25 cellular contexts compared by ENCODE assay signal in the genomic region with DNA sequence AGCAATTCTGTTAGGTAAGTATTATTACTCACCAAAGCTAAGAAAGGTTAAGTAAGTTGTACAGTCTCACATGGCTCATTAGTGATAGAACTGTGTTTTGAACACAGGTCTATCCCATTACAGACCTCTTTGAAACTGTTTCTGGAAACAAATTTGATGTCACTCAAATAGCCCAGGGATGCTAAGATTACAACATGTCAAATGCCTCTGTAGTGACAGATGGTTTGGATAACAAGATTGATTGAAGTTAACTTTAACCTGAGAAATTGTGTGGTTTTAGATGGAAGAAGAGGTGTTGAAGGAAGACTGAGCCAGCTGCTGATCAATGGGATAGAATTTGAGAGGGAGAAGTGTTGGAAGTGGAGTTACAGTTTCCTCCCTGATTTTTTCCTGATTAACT.
A peak's percentile ranks its signal among the peaks of the same experiment; 100 is the strongest.
DNase-seq lines count a peak whose midpoint lies in the region; TF ChIP-seq lines count a peak whose summit lies in the region.
"Had no signal": no experiment of that assay in that cellular context is flagged by ENCODE, and none has a peak within 500 bp of the region (broad histone marks: within the 10 kb centered on the region; RNA-seq: fewer than 3 reads in every experiment).

No MANE protein-coding gene starts in this region.

- no peak overlapping the region for H2AFZ ChIP-seq in osteoblast (ENCODE audit: low read length)

- TF ChIP-seq CTCF in osteoblast (IDR thresholded peaks at IDR 0.05; ENCODE audit: extremely low read depth, low read depth, low read length) = no peak
- TF ChIP-seq CTCF in glutamatergic neuron (IDR thresholded peaks at IDR 0.05; ENCODE audit: partially characterized antibody, unreplicated experiment) = no peak

- no peaks in the 10 kb centered on the region for H3K79me2 ChIP-seq in osteoblast (ENCODE audit: insufficient read depth, low read length)

- POLR2A ChIA-PET in HEK293T (lab: Yijun Ruan, JAX) = no interaction called here

- no peak overlapping the region for H3K27ac ChIP-seq in osteoblast (ENCODE audit: low read depth, low read length)
- H3K27ac ChIP-seq: BLaER1 had no signal

- no peaks in the 10 kb centered on the region for H3K36me3 ChIP-seq in osteoblast (ENCODE audit: insufficient read depth, low read length)
- H3K36me3 ChIP-seq: BE2C, BLaER1 had no signal

- H3K4me3 Mint-ChIP-seq in glutamatergic neuron (ENCODE audit: unreplicated experiment) = no peak overlapping the region
- H3K4me3 Mint-ChIP-seq: CD14-positive monocyte; CD4-positive, alpha-beta memory T cell; CD4-positive, CD25-positive, alpha-beta regulatory T cell; CD8-positive, alpha-beta memory T cell had no signal

- DNase-seq in HEK293T (ENCODE audit: extremely low spot score) (no peak), NCI-H524 treated with DMSO at 0.1 percent for 48 hours (lab: John Stamatoyannopoulos, UW) (peak; percentile 14), NCI-H82 treated with DMSO at 0.1 percent for 48 hours (lab: John Stamatoyannopoulos, UW; ENCODE audit: unreplicated experiment) (peak; percentile 9), osteoblast (ENCODE audit: insufficient read length, low spot score, missing footprints) (peak; percentile 22), glutamatergic neuron (no peak)
- no peak for DNase-seq in effector CD8-positive, alpha-beta T cell (lab: John Stamatoyannopoulos, UW)
- no peak for DNase-seq in activated CD4-positive, alpha-beta T cell treated with anti-CD3 and anti-CD28 coated beads, Interleukin-2, amount 50 U/mL, for 4 hours
- DNase-seq: 8988T; ACHN; BE2C; C1 segment of cervical spinal cord; CD4-positive, alpha-beta memory T cell; CD4-positive, CD25-positive, alpha-beta regulatory T cell; CD8-positive, alpha-beta memory T cell; COR-L47; DMS 273 treated with DMSO at 0.1 percent for 48 hours; DMS153; DMS53; DMS79; DND-41; EL; GDM1 had no signal

- H3K27me3 ChIP-seq in osteoblast (ENCODE audit: insufficient read depth, low read length) = no peaks in the 10 kb centered on the region
- H3K27me3 ChIP-seq: BE2C, BLaER1 had no signal

- H3K36me3 Mint-ChIP-seq in glutamatergic neuron (ENCODE audit: unreplicated experiment) = no peaks in the 10 kb centered on the region
- H3K36me3 Mint-ChIP-seq: CD14-positive monocyte; CD4-positive, alpha-beta memory T cell; CD4-positive, CD25-positive, alpha-beta regulatory T cell; CD8-positive, alpha-beta memory T cell had no signal

- no peak overlapping the region for H3K27ac Mint-ChIP-seq in glutamatergic neuron (ENCODE audit: unreplicated experiment)
- H3K27ac Mint-ChIP-seq: CD14-positive monocyte; CD4-positive, alpha-beta memory T cell; CD4-positive, CD25-positive, alpha-beta regulatory T cell; CD8-positive, alpha-beta memory T cell had no signal

- H4K20me1 ChIP-seq in osteoblast (ENCODE audit: insufficient read depth, low read length) = no peaks in the 10 kb centered on the region
- H4K20me1 ChIP-seq: BLaER1 had no signal

- CTCF ChIA-PET in HEK293T (lab: Yijun Ruan, JAX) = no interaction called here

- H3K27me3 Mint-ChIP-seq in glutamatergic neuron (ENCODE audit: unreplicated experiment) = no peaks in the 10 kb centered on the region

- H3K4me1 ChIP-seq in osteoblast (ENCODE audit: insufficient read depth, low read length) = no peaks in the 10 kb centered on the region
- H3K4me1 ChIP-seq: BE2C, BLaER1 had no signal

- H3K9me3 ChIP-seq in osteoblast (ENCODE audit: low read depth, low read length) = no peaks in the 10 kb centered on the region
- H3K9me3 ChIP-seq: BE2C, BLaER1 had no signal

- H3K9me3 Mint-ChIP-seq in glutamatergic neuron (ENCODE audit: unreplicated experiment) = peaks cover 2% of the 10 kb centered on the region

- H3K4me2 ChIP-seq in osteoblast (ENCODE audit: insufficient read depth, low read length) = no peak overlapping the region
- H3K4me2 ChIP-seq: BLaER1 had no signal

- no peaks in the 10 kb centered on the region for H3K4me1 Mint-ChIP-seq in glutamatergic neuron (ENCODE audit: low read depth, unreplicated experiment)
- H3K4me1 Mint-ChIP-seq: CD14-positive monocyte; CD4-positive, alpha-beta memory T cell; CD4-positive, CD25-positive, alpha-beta regulatory T cell; CD8-positive, alpha-beta memory T cell had no signal

- H3K4me3 ChIP-seq in osteoblast (ENCODE audit: insufficient read depth, low read length) = no peak overlapping the region
- H3K4me3 ChIP-seq: BLaER1, GM12878 had no signal

TF ChIP-seq in HEK293T, 16 proteins besides CTCF, POLR2A, EP300 and RAD21:
- TF ChIP-seq, protein P1, sequence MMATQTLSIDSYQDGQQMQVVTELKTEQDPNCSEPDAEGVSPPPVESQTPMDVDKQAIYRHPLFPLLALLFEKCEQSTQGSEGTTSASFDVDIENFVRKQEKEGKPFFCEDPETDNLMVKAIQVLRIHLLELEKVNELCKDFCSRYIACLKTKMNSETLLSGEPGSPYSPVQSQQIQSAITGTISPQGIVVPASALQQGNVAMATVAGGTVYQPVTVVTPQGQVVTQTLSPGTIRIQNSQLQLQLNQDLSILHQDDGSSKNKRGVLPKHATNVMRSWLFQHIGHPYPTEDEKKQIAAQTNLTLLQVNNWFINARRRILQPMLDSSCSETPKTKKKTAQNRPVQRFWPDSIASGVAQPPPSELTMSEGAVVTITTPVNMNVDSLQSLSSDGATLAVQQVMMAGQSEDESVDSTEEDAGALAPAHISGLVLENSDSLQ (IDR thresholded peaks at IDR 0.05) = peak; percentile 15; the same call in 1 of the 2 replicates
- TF ChIP-seq FOXM1 (IDR thresholded peaks at IDR 0.05; ENCODE audit: borderline replicate concordance) = no peak

Comparison
In these comparisons a context has a peak if more than half of its experiments do, and no peak if none do; other contexts are left out.
1. DNase-seq: peak in NCI-H524 treated with DMSO at 0.1 percent for 48 hours (single experiment), NCI-H82 treated with DMSO at 0.1 percent for 48 hours (single experiment) and osteoblast (single experiment); none in HEK293T (single experiment), effector CD8-positive, alpha-beta T cell (single experiment), activated CD4-positive, alpha-beta T cell treated with anti-CD3 and anti-CD28 coated beads, Interleukin-2, amount 50 U/mL, for 4 hours (0 of 2) and glutamatergic neuron (single experiment).